Comparison of ENCODE assay signal across 9 cellular contexts in genomic region chr12:64433915-64434314, GRCh38. TPM values are rescaled to one million over a fixed set of nuclear protein-coding genes. Genes with fewer than 3 reads are reported as not detected.
"Had no signal": no experiment of that assay in that cellular context is flagged by ENCODE, and none has a peak within 500 bp of the region (broad histone marks: within the 10 kb centered on the region; RNA-seq: fewer than 3 reads in every experiment).

No MANE protein-coding gene starts in this region.

- H3K4me3 ChIP-seq: GM23248, HAP-1 had no signal

- H3K4me3 Mint-ChIP-seq: IgD-negative memory B cell had no signal

- ATAC-seq: HCT116 had no signal

- H3K27ac ChIP-seq: GM23248 had no signal

- H3K27me3 Mint-ChIP-seq: IgD-negative memory B cell had no signal

- H3K4me1 ChIP-seq: HAP-1 had no signal

- DNase-seq: GM23248, GOT3, H7, KG1 had no signal

- H3K9me3 ChIP-seq: HAP-1 had no signal

RNA-seq across cellular contexts. Expression of gene C12orf56, which starts 43.4 kb away (rescaled TPM):
- total RNA-seq: H4, HT-29 had no signal
- polyA plus RNA-seq: IgD-negative memory B cell had no signal
